18 cellular contexts compared by ENCODE assay signal in the genomic region with DNA sequence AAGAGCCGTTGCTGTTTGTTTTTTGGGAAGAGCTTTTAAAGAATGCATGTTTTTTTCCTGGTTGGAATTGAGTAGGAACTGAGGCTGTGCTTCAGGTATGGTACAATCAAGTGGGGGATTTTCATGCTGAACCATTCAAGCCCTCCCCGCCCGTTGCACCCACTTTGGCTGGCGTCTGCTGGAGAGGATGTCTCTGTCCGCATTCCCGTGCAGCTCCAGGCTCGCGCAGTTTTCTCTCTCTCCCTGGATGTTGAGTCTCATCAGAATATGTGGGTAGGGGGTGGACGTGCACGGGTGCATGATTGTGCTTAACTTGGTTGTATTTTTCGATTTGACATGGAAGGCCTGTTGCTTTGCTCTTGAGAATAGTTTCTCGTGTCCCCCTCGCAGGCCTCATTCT. TPM values are rescaled to one million over a fixed set of nuclear protein-coding genes. Genes with fewer than 3 reads are reported as not detected.
DNase-seq lines count a peak whose midpoint lies in the region; ATAC-seq, FAIRE-seq and TF ChIP-seq lines count a peak whose summit lies in the region.
"Had no signal": no experiment of that assay in that cellular context is flagged by ENCODE, and none has a peak within 500 bp of the region (broad histone marks: within the 10 kb centered on the region; RNA-seq: fewer than 3 reads in every experiment).

No MANE protein-coding gene starts in this region.

- H3K27ac ChIP-seq in breast epithelium = no peak overlapping the region
- no peak overlapping the region for H3K27ac ChIP-seq in GM12878 (ENCODE audit: control insufficient read depth, insufficient read depth)
- no peak overlapping the region for H3K27ac ChIP-seq in osteoblast (ENCODE audit: low read depth, low read length)

- FAIRE-seq in GM12878 (lab: Jason Lieb, UNC) = no peak

- in situ Hi-C loops in GM12878 (cut with MboI) = no loop called here

- H3K4me3 ChIP-seq in breast epithelium = no peak overlapping the region
- no peak overlapping the region for H3K4me3 ChIP-seq in GM12878
- no peak overlapping the region for H3K4me3 ChIP-seq in osteoblast (ENCODE audit: insufficient read depth, low read length)
- H3K4me3 ChIP-seq: MG63 had no signal

- no peak overlapping the region for H3K4me2 ChIP-seq in GM12878 (ENCODE audit: control insufficient read depth, insufficient read depth)
- no peak overlapping the region for H3K4me2 ChIP-seq in osteoblast (ENCODE audit: insufficient read depth, low read length)

- no peak overlapping the region for H3K4me3 Mint-ChIP-seq in MCF 10A (ENCODE audit: unreplicated experiment)
- H3K4me3 Mint-ChIP-seq: CD8-positive, alpha-beta T cell had no signal

- no peak for TF ChIP-seq POLR2A in breast epithelium (IDR thresholded peaks at IDR 0.05)
- TF ChIP-seq POLR2A in GM12878 (IDR thresholded peaks at IDR 0.05; ENCODE audit: low read depth, low read length) = no peak

- TF ChIP-seq EP300 in GM12878 (IDR thresholded peaks at IDR 0.05; ENCODE audit: borderline replicate concordance in 1 of 2, control insufficient read depth in 1 of 2, low read depth in 2 of 2, low read length in 2 of 2) = no peak

- RAD21 ChIA-PET in GM12878 (lab: Charles Lee; ENCODE audit: unreplicated experiment) = interaction anchor here (0.9 to 1.5 kb wide), 3 partner anchors 32 to 66 kb away, joined by 3 to 4 read pairs (median 3); a partner anchor contains a TSS

- POLR2A ChIA-PET in MCF 10A (lab: Yijun Ruan, JAX) (interaction anchor here (1.3 kb wide), 1 partner anchor 71 kb away, joined by 3 read pairs; no protein-coding TSS in a partner anchor), GM12878 (lab: Charles Lee) (interaction anchor here (0.6 to 1.7 kb wide), 2 partner anchors 22 to 79 kb away, joined by 3 to 7 read pairs; no protein-coding TSS in a partner anchor)

- intact Hi-C loops in MCF 10A (cut with micrococcal nuclease) (no loop called here), breast epithelium (cut with DNase I; ENCODE audit: low total_unique reads) (no loop called here), GM12878 (cut with micrococcal nuclease; ENCODE audit: unreplicated experiment) (no loop called here)

- H4K20me1 ChIP-seq in GM12878 (ENCODE audit: control insufficient read depth, insufficient read depth) = no peaks in the 10 kb centered on the region; the same call in 1 of the 2 replicates
- H4K20me1 ChIP-seq in osteoblast (ENCODE audit: insufficient read depth, low read length) = no peaks in the 10 kb centered on the region

- H3K27ac Mint-ChIP-seq in MCF 10A (ENCODE audit: low read depth, unreplicated experiment) = no peak overlapping the region
- H3K27ac Mint-ChIP-seq: CD8-positive, alpha-beta T cell had no signal

- DNase-seq in MCF 10A (ENCODE audit: unreplicated experiment) = no peak
- no peak for DNase-seq in breast epithelium (ENCODE audit: low spot score in 2 of 2)
- no peak for DNase-seq in GM12878 (ENCODE audit: low read depth, low spot score)
- peak; percentile 67 for DNase-seq in osteoblast (ENCODE audit: insufficient read length, low spot score, missing footprints)
- no peak for DNase-seq in LoVo (ENCODE audit: low spot score)
- DNase-seq: CD8-positive, alpha-beta T cell; DND-41; GDM1; GOT3; KG1; MG63; NCI-H1105 treated with DMSO at 0.1 percent for 48 hours; NCI-H187; NCI-H446; NCI-H748 treated with DMSO at 0.1 percent for 48 hours; Right ventricle myocardium superior had no signal

- BruUV-seq in MCF 10A (replicated peaks; lab: Mats Ljungman, UMichigan) (TSS peak; percentile 30), GM12878 (replicated peaks; lab: Mats Ljungman, UMichigan) (TSS peak; percentile 34)

- H3K79me2 ChIP-seq in GM12878 (ENCODE audit: control insufficient read depth, insufficient read depth, low read length) (no peaks in the 10 kb centered on the region), osteoblast (ENCODE audit: insufficient read depth, low read length) (no peaks in the 10 kb centered on the region)

- CTCF ChIA-PET in MCF 10A (lab: Yijun Ruan, JAX) (interaction anchor here (1.5 kb wide), 1 partner anchor 32 kb away, joined by 3 read pairs; no protein-coding TSS in a partner anchor), GM12878 (lab: Yijun Ruan, JAX) (interaction anchor here (2.4 kb wide), 1 partner anchor 167 kb away, joined by 9 read pairs; no protein-coding TSS in a partner anchor)

- H3K36me3 Mint-ChIP-seq in MCF 10A (ENCODE audit: insufficient read depth, unreplicated experiment) = peaks cover 39% of the 10 kb centered on the region

- peaks cover 7% of the 10 kb centered on the region for H3K4me1 Mint-ChIP-seq in MCF 10A (ENCODE audit: insufficient read depth, unreplicated experiment)

- no peaks in the 10 kb centered on the region for H3K9me3 Mint-ChIP-seq in MCF 10A (ENCODE audit: unreplicated experiment)
- H3K9me3 Mint-ChIP-seq: CD8-positive, alpha-beta T cell had no signal

- H3K36me3 ChIP-seq in breast epithelium = peaks cover 3% of the 10 kb centered on the region
- H3K36me3 ChIP-seq in GM12878 (ENCODE audit: control insufficient read depth in 2 of 2, insufficient read depth in 2 of 2, low read length in 1 of 2) = peaks cover 21 to 22% of the 10 kb centered on the region in 2 experiments
- peaks cover 25% of the 10 kb centered on the region for H3K36me3 ChIP-seq in osteoblast (ENCODE audit: insufficient read depth, low read length)

- no peaks in the 10 kb centered on the region for H3K27me3 Mint-ChIP-seq in MCF 10A (ENCODE audit: insufficient read depth, unreplicated experiment)

- no peak for ATAC-seq in GM12878
- no peak for ATAC-seq in HG02759 (IDR thresholded peaks at IDR 0.05; ENCODE audit: unreplicated experiment)
- ATAC-seq in GM21447 (IDR thresholded peaks at IDR 0.05; ENCODE audit: unreplicated experiment) = no peak
- ATAC-seq: CD8-positive, alpha-beta T cell had no signal

- H3K27me3 ChIP-seq in breast epithelium (no peaks in the 10 kb centered on the region), GM12878 (replicated peaks in 1 of 2; ENCODE audit: control insufficient read depth in 2 of 2, insufficient read depth in 2 of 2, low read length in 1 of 2) (no peaks in the 10 kb centered on the region), osteoblast (ENCODE audit: insufficient read depth, low read length) (no peaks in the 10 kb centered on the region)
- H3K27me3 ChIP-seq: MG63 had no signal

- no peaks in the 10 kb centered on the region for H3K9me3 ChIP-seq in breast epithelium
- no peaks in the 10 kb centered on the region for H3K9me3 ChIP-seq in GM12878 (replicated peaks; ENCODE audit: control insufficient read depth, insufficient read depth, low read length)
- no peaks in the 10 kb centered on the region for H3K9me3 ChIP-seq in osteoblast (ENCODE audit: low read depth, low read length)
- H3K9me3 ChIP-seq: MG63 had no signal

- SMC1A ChIA-PET in GM12878 (lab: Charles Lee; ENCODE audit: uncharacterized antibody, unreplicated experiment) = interaction anchor here (1.0 to 2.8 kb wide), 4 partner anchors 79 to 172 kb away, joined by 3 to 16 read pairs (median 5); no protein-coding TSS in a partner anchor

- TF ChIP-seq RAD21 in GM12878 (IDR thresholded peaks at IDR 0.05; ENCODE audit: insufficient read depth, low read depth, low read length) = no peak

- peaks cover 0 to 4% of the 10 kb centered on the region in 2 donors for H3K4me1 ChIP-seq in breast epithelium
- H3K4me1 ChIP-seq in GM12878 (ENCODE audit: control insufficient read depth, insufficient read depth, low read length) = no peaks in the 10 kb centered on the region
- H3K4me1 ChIP-seq in osteoblast (ENCODE audit: insufficient read depth, low read length) = peaks cover 5% of the 10 kb centered on the region

- no peak overlapping the region for H3K9ac ChIP-seq in GM12878 (ENCODE audit: control insufficient read depth, insufficient read depth, low read length)

- TF ChIP-seq CTCF in MCF 10A (IDR thresholded peaks at IDR 0.05; ENCODE audit: unreplicated experiment) (no peak), breast epithelium (IDR thresholded peaks at IDR 0.05) (no peak), GM12878 (IDR thresholded peaks at IDR 0.05 in 2 of 3, conservative IDR thresholded peaks at IDR 0.05 in 1 of 3; ENCODE audit: control insufficient read depth in 2 of 3, extremely low read depth in 1 of 3, insufficient read depth in 1 of 3, low read depth in 3 of 3, low read length in 3 of 3) (no peak), osteoblast (IDR thresholded peaks at IDR 0.05; ENCODE audit: extremely low read depth, low read depth, low read length) (no peak)

- 78% methylated on average over 13 of the region's 13 CpGs for WGBS in GM12878 (ENCODE audit: insufficient coverage, insufficient replicate concordance, low lambda C conversion rate, missing lambda C conversion rate)

- H2AFZ ChIP-seq in GM12878 (ENCODE audit: control insufficient read depth, low read depth, low read length) (no peak overlapping the region), osteoblast (ENCODE audit: low read length) (no peak overlapping the region)

TF ChIP-seq in GM12878, 131 proteins besides CTCF, POLR2A, EP300 and RAD21:
- TF ChIP-seq KLF5 (IDR thresholded peaks at IDR 0.05; ENCODE audit: partially characterized antibody) (no peak), POLR2AphosphoS5 (IDR thresholded peaks at IDR 0.05; ENCODE audit: low read length) (peak; percentile 18; the same call in 1 of the 2 replicates)

RNA-seq across cellular contexts. Expression of a gene that starts 31.6 kb away (rescaled TPM):
- total RNA-seq in MCF 10A (2022) (15.8 and 17.8 TPM in 2 replicates), breast epithelium (100 to 1,000 TPM in 2 of 3 donors, 10 to 100 TPM in 1; 94.8 to 240 (median 144) TPM), GM12878 (2014; rRNA removed) (13.0 and 14.7 TPM in 2 replicates), GM12878 (2014; rRNA removed; fragmentation: Illumina TruSeq; extraction: Trizol) (7.9 and 8.1 TPM in 2 replicates), GM12878 (2021) (23.5 and 26.8 TPM in 2 replicates), osteoblast (7.1 and 19.2 TPM in 2 replicates)
- total RNA-seq in GM12878 (2013; cell fraction: nucleolus; rRNA removed) = 217 and 258 TPM in 2 replicates
- 6.9 TPM for polyA plus RNA-seq in GM12878 (2011; ENCODE audit: low read depth)
- polyA plus RNA-seq in GM12878 (2011; rRNA removed) (21.8 and 46.7 TPM in 2 replicates), GM12878 (2014; fragmentation: Illumina TruSeq; extraction: Trizol) (10.2 and 14.2 TPM in 2 replicates), GM12878 (2014; fragmentation: Nextera tagmentation; extraction: Ambion mirVana) (1 to 10 TPM; 1.6 to 2.6 TPM), GM12878 (2014; rRNA removed) (13.3 and 14.6 TPM in 2 replicates), GM12878 (2016; fragmentation: Nextera tagmentation; extraction: Ambion mirVana) (10 to 100 TPM; 18.8 to 19.4 TPM)
- polyA plus RNA-seq in GM12878 (2011; cell fraction: cytosol; rRNA removed) = 38.7 and 47.0 TPM in 2 replicates
- polyA plus RNA-seq in GM12878 (2011; cell fraction: nucleus; rRNA removed) = 115 and 127 TPM in 2 replicates
- 14.6 and 20.5 TPM in 2 replicates for polyA plus RNA-seq in GM12878 (2012)
- 48.5 and 62.2 TPM in 2 replicates for polyA minus RNA-seq in GM12878 (2011; rRNA and poly(A)+ RNA removed)
- polyA minus RNA-seq in GM12878 (2011; cell fraction: cytosol; rRNA and poly(A)+ RNA removed) = 12.2 and 18.8 TPM in 2 replicates
- 57.4 and 65.9 TPM in 2 replicates for polyA minus RNA-seq in GM12878 (2011; cell fraction: nucleus; rRNA and poly(A)+ RNA removed)
